In genomic region chrX:23228950-23229448, GRCh38 we compare ENCODE assay signal across 23 cellular contexts.
DNase-seq lines count a peak whose midpoint lies in the region; ATAC-seq, FAIRE-seq and TF ChIP-seq lines count a peak whose summit lies in the region.
"Had no signal": no experiment of that assay in that cellular context is flagged by ENCODE, and none has a peak within 500 bp of the region (broad histone marks: within the 10 kb centered on the region; RNA-seq: fewer than 3 reads in every experiment).

No MANE protein-coding gene starts in this region.

- H2BK15ac ChIP-seq in H9 (ENCODE audit: low read depth, low read length) (no peak overlapping the region), mesendoderm (replicated peaks; ENCODE audit: low read depth) (no peak overlapping the region)

- no peak overlapping the region for H2BK20ac ChIP-seq in H9 (ENCODE audit: low read depth, low read length, poor library complexity, severe bottlenecking)

- H3K4me1 Mint-ChIP-seq in H9: peaks cover 26 to 27% of the 10 kb centered on the region in 2 experiments
- H3K4me1 Mint-ChIP-seq in CD4-positive, alpha-beta memory T cell: no peaks in the 10 kb centered on the region

- H3K4me2 ChIP-seq in A549 (no peak overlapping the region), H9 (ENCODE audit: insufficient read depth, insufficient read length, low read length) (no peak overlapping the region), mesendoderm (ENCODE audit: low read length) (no peak overlapping the region)
- H3K4me2 ChIP-seq: PC-9 had no signal

- H3K27ac Mint-ChIP-seq in H9: peak overlapping the region in 2 of 3 experiments; percentile 62 to 85; a peak in 4 of 7 replicates
- no peak overlapping the region for H3K27ac Mint-ChIP-seq in CD4-positive, alpha-beta memory T cell
- H3K27ac Mint-ChIP-seq: activated T-helper 1 cell treated with anti-CD3 and anti-CD28 coated beads, Interleukin-12 subunit alpha, Interleukin-12 subunit beta, Interleukin-2, Interleukin-4 antibody, amounts not matched to agents 30 ng/mL and 10 ng/mL and 1 ng/mL, durations not matched to agents 14 hours and 24 hours and 36 hours had no signal

- peaks cover 0 to 27% of the 10 kb centered on the region in 2 experiments; a peak in 4 of 5 replicates for H3K9me3 Mint-ChIP-seq in H9
- H3K9me3 Mint-ChIP-seq in CD4-positive, alpha-beta memory T cell: no peaks in the 10 kb centered on the region
- H3K9me3 Mint-ChIP-seq: activated T-helper 1 cell treated with anti-CD3 and anti-CD28 coated beads, Interleukin-12 subunit alpha, Interleukin-12 subunit beta, Interleukin-2, Interleukin-4 antibody, amounts not matched to agents 30 ng/mL and 10 ng/mL and 1 ng/mL, durations not matched to agents 14 hours and 24 hours and 36 hours had no signal

- no peaks in the 10 kb centered on the region for H3K36me3 ChIP-seq in mesendoderm (ENCODE audit: control insufficient read depth, insufficient read depth, low read length)
- no peaks in the 10 kb centered on the region for H3K36me3 ChIP-seq in CD4-positive, alpha-beta memory T cell (ENCODE audit: insufficient read depth, low read length)
- H3K36me3 ChIP-seq: esophagus squamous epithelium, right lobe of liver, stomach had no signal

- H3K79me2 ChIP-seq in H9 (ENCODE audit: insufficient read depth, low read length) (no peaks in the 10 kb centered on the region), mesendoderm (ENCODE audit: control insufficient read depth, insufficient read depth, low read length) (no peaks in the 10 kb centered on the region)

- no peak overlapping the region for H3K4me3 Mint-ChIP-seq in H9
- H3K4me3 Mint-ChIP-seq in CD4-positive, alpha-beta memory T cell: no peak overlapping the region
- H3K4me3 Mint-ChIP-seq: activated T-helper 1 cell treated with anti-CD3 and anti-CD28 coated beads, Interleukin-12 subunit alpha, Interleukin-12 subunit beta, Interleukin-2, Interleukin-4 antibody, amounts not matched to agents 30 ng/mL and 10 ng/mL and 1 ng/mL, durations not matched to agents 14 hours and 24 hours and 36 hours had no signal

- H2AK5ac ChIP-seq in H9 (ENCODE audit: insufficient read length, low read length) (no peak overlapping the region), mesendoderm (ENCODE audit: low read length) (no peak overlapping the region)

- POLR2A ChIA-PET in A549 (lab: Yijun Ruan, JAX): no interaction called here
- POLR2A ChIA-PET in CD4-positive, alpha-beta memory T cell (lab: Charles Lee; ENCODE audit: partially characterized antibody): no interaction called here

- H2BK12ac ChIP-seq in H9 (ENCODE audit: insufficient read length, low read depth, low read length): no peak overlapping the region

- no peak overlapping the region for H3K4me3 ChIP-seq in A549
- peak overlapping the region; percentile 44 for H3K4me3 ChIP-seq in epithelial cell of proximal tubule (ENCODE audit: low read depth, low read length)
- no peak overlapping the region for H3K4me3 ChIP-seq in mesendoderm (ENCODE audit: low read length)
- no peak overlapping the region for H3K4me3 ChIP-seq in CD4-positive, alpha-beta memory T cell (ENCODE audit: low read length in 2 of 2)
- H3K4me3 ChIP-seq: esophagus squamous epithelium, K562, PC-9, right lobe of liver, stomach had no signal

- no peak for ATAC-seq in A549
- no peak for ATAC-seq in HG02884 (IDR thresholded peaks at IDR 0.05; ENCODE audit: unreplicated experiment)
- no peak for ATAC-seq in HG03175 (IDR thresholded peaks at IDR 0.05; ENCODE audit: unreplicated experiment)
- ATAC-seq: activated CD4-positive, CD25-positive, alpha-beta regulatory T cell treated with anti-CD3 and anti-CD28 coated beads, Interleukin-2, amount 50 U/mL, for 24 hours; K562 had no signal

- TF ChIP-seq EP300 in A549 (IDR thresholded peaks at IDR 0.05): no peak

- no peak overlapping the region for H3K56ac ChIP-seq in H9 (ENCODE audit: insufficient read length, low read depth, low read length)
- no peak overlapping the region for H3K56ac ChIP-seq in mesendoderm (ENCODE audit: low read length)

- no peak overlapping the region for H3K18ac ChIP-seq in H9 (ENCODE audit: insufficient read length, low read depth, low read length)
- H3K18ac ChIP-seq in mesendoderm (ENCODE audit: low read length): no peak overlapping the region

- no peak overlapping the region for H2AFZ ChIP-seq in H9 (ENCODE audit: low read length)
- H2AFZ ChIP-seq: PC-9 had no signal

- H3K79me1 ChIP-seq in H9 (ENCODE audit: insufficient read depth, low read depth, low read length, poor library complexity, severe bottlenecking): no peaks in the 10 kb centered on the region
- no peaks in the 10 kb centered on the region for H3K79me1 ChIP-seq in mesendoderm (ENCODE audit: low read length)

- DNase-seq in A549 (ENCODE audit: low read depth in 1 of 2, low spot score in 1 of 2) (no peak), H9 (no peak), epithelial cell of proximal tubule (ENCODE audit: low read depth) (peak; percentile 36), mesendoderm (peak; percentile 45), NOMO-1 treated with DMSO at 0.1 percent for 48 hours (lab: John Stamatoyannopoulos, UW; ENCODE audit: unreplicated experiment) (no peak)
- DNase-seq in CD4-positive, alpha-beta memory T cell: no peak
- DNase-seq: DMS79; esophagus squamous epithelium; NCI-H1930; NCI-H524 treated with DMSO at 0.1 percent for 48 hours; occipital lobe; PC-9; right lobe of liver; stimulated activated CD4-positive, alpha-beta T cell treated with anti-CD3 and anti-CD28 coated beads, Interleukin-2, amount 100 ng/mL, for 24 hours; stomach; T-helper 9 cell had no signal

- no peak overlapping the region for H4K91ac ChIP-seq in H9 (ENCODE audit: insufficient read length, low read depth, low read length)

- H3K27ac ChIP-seq in A549 (no peak overlapping the region), H9 (ENCODE audit: insufficient read length, low read depth, low read length) (no peak overlapping the region), mesendoderm (ENCODE audit: low read depth, low read length) (no peak overlapping the region)
- no peak overlapping the region for H3K27ac ChIP-seq in CD4-positive, alpha-beta memory T cell (ENCODE audit: low read depth, low read length)
- H3K27ac ChIP-seq: esophagus squamous epithelium, PC-9, right lobe of liver, stomach had no signal

- intact Hi-C loops in CD4-positive, alpha-beta memory T cell (cut with micrococcal nuclease): no loop called here

- H3K27me3 ChIP-seq in H9 (ENCODE audit: insufficient read depth, low read length) (no peaks in the 10 kb centered on the region), mesendoderm (ENCODE audit: insufficient read depth, low read length, poor library complexity) (no peaks in the 10 kb centered on the region)
- no peaks in the 10 kb centered on the region for H3K27me3 ChIP-seq in CD4-positive, alpha-beta memory T cell (ENCODE audit: insufficient read depth, low read length)
- H3K27me3 ChIP-seq: esophagus squamous epithelium, right lobe of liver, stomach had no signal

- no peak for TF ChIP-seq POLR2A in A549 (IDR thresholded peaks at IDR 0.05; ENCODE audit: low read length)

- H3K9me3 ChIP-seq in A549 (no peaks in the 10 kb centered on the region), H9 (ENCODE audit: control insufficient read depth, low read depth, low read length) (no peaks in the 10 kb centered on the region)
- no peaks in the 10 kb centered on the region for H3K9me3 ChIP-seq in CD4-positive, alpha-beta memory T cell (ENCODE audit: control insufficient read depth in 1 of 2, low read length in 2 of 2)
- H3K9me3 ChIP-seq: esophagus squamous epithelium, right lobe of liver, stomach had no signal

- CTCF ChIA-PET in A549 (lab: Yijun Ruan, JAX): no interaction called here
- CTCF ChIA-PET in CD4-positive, alpha-beta memory T cell (lab: Charles Lee; ENCODE audit: partially characterized antibody): no interaction called here

- no peak overlapping the region for H4K5ac ChIP-seq in H9 (ENCODE audit: insufficient read length, low read depth, low read length)
- no peak overlapping the region for H4K5ac ChIP-seq in mesendoderm (ENCODE audit: low read length)

- no peaks in the 10 kb centered on the region for H3K36me3 Mint-ChIP-seq in H9 (ENCODE audit: insufficient read depth in 1 of 3, low read depth in 3 of 3)
- no peaks in the 10 kb centered on the region for H3K36me3 Mint-ChIP-seq in CD4-positive, alpha-beta memory T cell

- no peak overlapping the region for H3K14ac ChIP-seq in H9 (ENCODE audit: insufficient read depth, low read length)

- H3K4me1 ChIP-seq in A549 (no peaks in the 10 kb centered on the region), H9 (ENCODE audit: insufficient read depth, low read length) (no peaks in the 10 kb centered on the region), mesendoderm (ENCODE audit: control insufficient read depth, low read depth, low read length) (no peaks in the 10 kb centered on the region)
- no peaks in the 10 kb centered on the region for H3K4me1 ChIP-seq in CD4-positive, alpha-beta memory T cell (ENCODE audit: insufficient read depth, low read length)
- H3K4me1 ChIP-seq: esophagus squamous epithelium, right lobe of liver, stomach had no signal

- no peak overlapping the region for H3K23ac ChIP-seq in H9 (ENCODE audit: insufficient read length, low read depth, low read length)
- H3K23ac ChIP-seq in mesendoderm (ENCODE audit: low read length): no peak overlapping the region

- H3K27me3 Mint-ChIP-seq in H9 (ENCODE audit: low read depth): no peaks in the 10 kb centered on the region
- H3K27me3 Mint-ChIP-seq in CD4-positive, alpha-beta memory T cell: peaks cover 0 to 3% of the 10 kb centered on the region in 2 donors

- H4K8ac ChIP-seq in H9 (replicated peaks; ENCODE audit: insufficient read length, low read depth, low read length) (no peak overlapping the region), mesendoderm (ENCODE audit: low read depth, low read length) (no peak overlapping the region)

- TF ChIP-seq CTCF in A549 (IDR thresholded peaks at IDR 0.05) (no peak), H9 (conservative IDR thresholded peaks at IDR 0.05) (no peak), epithelial cell of proximal tubule (conservative IDR thresholded peaks at IDR 0.05; ENCODE audit: low read depth, low read length) (no peak)

- no peaks in the 10 kb centered on the region for H4K20me1 ChIP-seq in H9 (ENCODE audit: control insufficient read depth, insufficient read depth, insufficient read length)

- 3% methylated on average over 5 of the region's 5 CpGs for WGBS in A549 (ENCODE audit: missing lambda C conversion rate)
- WGBS in H9 (ENCODE audit: extremely low coverage, insufficient read length, low lambda C conversion rate): no CpG with 5 or more reads among the region's 5 CpGs
- no CpG with 5 or more reads among the region's 5 CpGs for WGBS in mesendoderm (ENCODE audit: extremely low coverage, insufficient coverage, low lambda C conversion rate)

- H3K4ac ChIP-seq in H9 (ENCODE audit: low read depth, low read length) (no peak overlapping the region), mesendoderm (ENCODE audit: low read depth, low read length) (no peak overlapping the region)

- peak; percentile 7 for FAIRE-seq in A549 (lab: Jason Lieb, UNC)
- FAIRE-seq: islet of Langerhans, K562, urothelium cell line had no signal

- no peaks in the 10 kb centered on the region for H3K23me2 ChIP-seq in H9 (ENCODE audit: insufficient read length, low read depth, low read length, poor library complexity, severe bottlenecking)

- H3T11ph ChIP-seq in H9 (ENCODE audit: low read length): no peak overlapping the region

- TF ChIP-seq RAD21 in A549 (conservative IDR thresholded peaks at IDR 0.05 in 1 of 2, IDR thresholded peaks at IDR 0.05 in 1 of 2): no peak

- H2BK120ac ChIP-seq in H9 (ENCODE audit: low read depth, low read length, poor library complexity, severe bottlenecking) (no peak overlapping the region), mesendoderm (ENCODE audit: low read depth, low read length) (no peak overlapping the region)

- H3K9ac ChIP-seq in H9 (ENCODE audit: extremely low read depth, insufficient read length, low read length): no peak overlapping the region
- H3K9ac ChIP-seq in mesendoderm (ENCODE audit: low read length): no peak overlapping the region

- H2BK5ac ChIP-seq in H9 (ENCODE audit: insufficient read length, low read length) (no peak overlapping the region), mesendoderm (ENCODE audit: low read length) (no peak overlapping the region)

Comparison
In these comparisons a context has a peak if more than half of its experiments do, and no peak if none do; other contexts are left out.
1. DNase-seq: peak in epithelial cell of proximal tubule (single experiment) and mesendoderm (single experiment); none in A549 (0 of 2), H9 (single experiment), CD4-positive, alpha-beta memory T cell (0 of 5) and NOMO-1 treated with DMSO at 0.1 percent for 48 hours (single experiment).
2. H3K27ac Mint-ChIP-seq: peak in H9 (2 of 3); none in CD4-positive, alpha-beta memory T cell (0 of 7).